In genomic region chr3:37221407-37221806, GRCh38 we compare ENCODE assay signal across 2 cellular contexts.
A peak's percentile ranks its signal among the peaks of the same experiment; 100 is the strongest.
TF ChIP-seq lines count a peak whose summit lies in the region.

No MANE protein-coding gene starts in this region.

TF ChIP-seq in HCT116, 20 proteins besides CTCF, POLR2A, EP300 and RAD21 (continued from another document):
- TF ChIP-seq, protein P1, sequence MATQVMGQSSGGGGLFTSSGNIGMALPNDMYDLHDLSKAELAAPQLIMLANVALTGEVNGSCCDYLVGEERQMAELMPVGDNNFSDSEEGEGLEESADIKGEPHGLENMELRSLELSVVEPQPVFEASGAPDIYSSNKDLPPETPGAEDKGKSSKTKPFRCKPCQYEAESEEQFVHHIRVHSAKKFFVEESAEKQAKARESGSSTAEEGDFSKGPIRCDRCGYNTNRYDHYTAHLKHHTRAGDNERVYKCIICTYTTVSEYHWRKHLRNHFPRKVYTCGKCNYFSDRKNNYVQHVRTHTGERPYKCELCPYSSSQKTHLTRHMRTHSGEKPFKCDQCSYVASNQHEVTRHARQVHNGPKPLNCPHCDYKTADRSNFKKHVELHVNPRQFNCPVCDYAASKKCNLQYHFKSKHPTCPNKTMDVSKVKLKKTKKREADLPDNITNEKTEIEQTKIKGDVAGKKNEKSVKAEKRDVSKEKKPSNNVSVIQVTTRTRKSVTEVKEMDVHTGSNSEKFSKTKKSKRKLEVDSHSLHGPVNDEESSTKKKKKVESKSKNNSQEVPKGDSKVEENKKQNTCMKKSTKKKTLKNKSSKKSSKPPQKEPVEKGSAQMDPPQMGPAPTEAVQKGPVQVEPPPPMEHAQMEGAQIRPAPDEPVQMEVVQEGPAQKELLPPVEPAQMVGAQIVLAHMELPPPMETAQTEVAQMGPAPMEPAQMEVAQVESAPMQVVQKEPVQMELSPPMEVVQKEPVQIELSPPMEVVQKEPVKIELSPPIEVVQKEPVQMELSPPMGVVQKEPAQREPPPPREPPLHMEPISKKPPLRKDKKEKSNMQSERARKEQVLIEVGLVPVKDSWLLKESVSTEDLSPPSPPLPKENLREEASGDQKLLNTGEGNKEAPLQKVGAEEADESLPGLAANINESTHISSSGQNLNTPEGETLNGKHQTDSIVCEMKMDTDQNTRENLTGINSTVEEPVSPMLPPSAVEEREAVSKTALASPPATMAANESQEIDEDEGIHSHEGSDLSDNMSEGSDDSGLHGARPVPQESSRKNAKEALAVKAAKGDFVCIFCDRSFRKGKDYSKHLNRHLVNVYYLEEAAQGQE (IDR thresholded peaks at IDR 0.05; ENCODE audit: low read depth), result no peak
- TF ChIP-seq SRF (IDR thresholded peaks at IDR 0.05; ENCODE audit: low read depth), result peak; percentile 13; the same call in 1 of the 2 replicates
- no peak for TF ChIP-seq EZH2 (IDR thresholded peaks at IDR 0.05)
- TF ChIP-seq FOSL1 (IDR thresholded peaks at IDR 0.05; ENCODE audit: low read depth), result peak; percentile 76
- no peak for TF ChIP-seq ELF1 (IDR thresholded peaks at IDR 0.05; ENCODE audit: borderline replicate concordance, low read depth)
- TF ChIP-seq, protein P2, sequence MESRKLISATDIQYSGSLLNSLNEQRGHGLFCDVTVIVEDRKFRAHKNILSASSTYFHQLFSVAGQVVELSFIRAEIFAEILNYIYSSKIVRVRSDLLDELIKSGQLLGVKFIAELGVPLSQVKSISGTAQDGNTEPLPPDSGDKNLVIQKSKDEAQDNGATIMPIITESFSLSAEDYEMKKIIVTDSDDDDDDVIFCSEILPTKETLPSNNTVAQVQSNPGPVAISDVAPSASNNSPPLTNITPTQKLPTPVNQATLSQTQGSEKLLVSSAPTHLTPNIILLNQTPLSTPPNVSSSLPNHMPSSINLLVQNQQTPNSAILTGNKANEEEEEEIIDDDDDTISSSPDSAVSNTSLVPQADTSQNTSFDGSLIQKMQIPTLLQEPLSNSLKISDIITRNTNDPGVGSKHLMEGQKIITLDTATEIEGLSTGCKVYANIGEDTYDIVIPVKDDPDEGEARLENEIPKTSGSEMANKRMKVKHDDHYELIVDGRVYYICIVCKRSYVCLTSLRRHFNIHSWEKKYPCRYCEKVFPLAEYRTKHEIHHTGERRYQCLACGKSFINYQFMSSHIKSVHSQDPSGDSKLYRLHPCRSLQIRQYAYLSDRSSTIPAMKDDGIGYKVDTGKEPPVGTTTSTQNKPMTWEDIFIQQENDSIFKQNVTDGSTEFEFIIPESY (IDR thresholded peaks at IDR 0.05; ENCODE audit: extremely low read depth, insufficient replicate concordance, low read length), result no peak
- TF ChIP-seq ZNF274 (IDR thresholded peaks at IDR 0.05; ENCODE audit: low read depth, low read length), result no peak
- TF ChIP-seq EGR1 (IDR thresholded peaks at IDR 0.05; ENCODE audit: low read depth), result no peak
- TF ChIP-seq YY1 (IDR thresholded peaks at IDR 0.05; ENCODE audit: extremely low read depth, insufficient replicate concordance, low read depth, low read length), result peak; percentile 27
- TF ChIP-seq, protein P3, sequence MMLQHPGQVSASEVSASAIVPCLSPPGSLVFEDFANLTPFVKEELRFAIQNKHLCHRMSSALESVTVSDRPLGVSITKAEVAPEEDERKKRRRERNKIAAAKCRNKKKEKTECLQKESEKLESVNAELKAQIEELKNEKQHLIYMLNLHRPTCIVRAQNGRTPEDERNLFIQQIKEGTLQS (IDR thresholded peaks at IDR 0.05), result no peak
- TF ChIP-seq CEBPB (IDR thresholded peaks at IDR 0.05; ENCODE audit: low read depth), result peak; percentile 33; the same call in 1 of the 2 replicates

TF ChIP-seq in GM23338, 12 proteins besides CTCF, POLR2A, EP300 and RAD21 (continued from another document):
- TF ChIP-seq STAT1 (IDR thresholded peaks at IDR 0.05; ENCODE audit: unreplicated experiment), result no peak
- TF ChIP-seq JUNB (IDR thresholded peaks at IDR 0.05; ENCODE audit: unreplicated experiment), result no peak
- no peak for TF ChIP-seq NANOG (IDR thresholded peaks at IDR 0.05; ENCODE audit: borderline replicate concordance)
- TF ChIP-seq CREB1 (CRISPR knock-in tag; IDR thresholded peaks at IDR 0.05; ENCODE audit: low read depth), result no peak
- TF ChIP-seq ZNF331 (CRISPR knock-in tag; IDR thresholded peaks at IDR 0.05; ENCODE audit: low read depth), result no peak
- TF ChIP-seq, protein P4, sequence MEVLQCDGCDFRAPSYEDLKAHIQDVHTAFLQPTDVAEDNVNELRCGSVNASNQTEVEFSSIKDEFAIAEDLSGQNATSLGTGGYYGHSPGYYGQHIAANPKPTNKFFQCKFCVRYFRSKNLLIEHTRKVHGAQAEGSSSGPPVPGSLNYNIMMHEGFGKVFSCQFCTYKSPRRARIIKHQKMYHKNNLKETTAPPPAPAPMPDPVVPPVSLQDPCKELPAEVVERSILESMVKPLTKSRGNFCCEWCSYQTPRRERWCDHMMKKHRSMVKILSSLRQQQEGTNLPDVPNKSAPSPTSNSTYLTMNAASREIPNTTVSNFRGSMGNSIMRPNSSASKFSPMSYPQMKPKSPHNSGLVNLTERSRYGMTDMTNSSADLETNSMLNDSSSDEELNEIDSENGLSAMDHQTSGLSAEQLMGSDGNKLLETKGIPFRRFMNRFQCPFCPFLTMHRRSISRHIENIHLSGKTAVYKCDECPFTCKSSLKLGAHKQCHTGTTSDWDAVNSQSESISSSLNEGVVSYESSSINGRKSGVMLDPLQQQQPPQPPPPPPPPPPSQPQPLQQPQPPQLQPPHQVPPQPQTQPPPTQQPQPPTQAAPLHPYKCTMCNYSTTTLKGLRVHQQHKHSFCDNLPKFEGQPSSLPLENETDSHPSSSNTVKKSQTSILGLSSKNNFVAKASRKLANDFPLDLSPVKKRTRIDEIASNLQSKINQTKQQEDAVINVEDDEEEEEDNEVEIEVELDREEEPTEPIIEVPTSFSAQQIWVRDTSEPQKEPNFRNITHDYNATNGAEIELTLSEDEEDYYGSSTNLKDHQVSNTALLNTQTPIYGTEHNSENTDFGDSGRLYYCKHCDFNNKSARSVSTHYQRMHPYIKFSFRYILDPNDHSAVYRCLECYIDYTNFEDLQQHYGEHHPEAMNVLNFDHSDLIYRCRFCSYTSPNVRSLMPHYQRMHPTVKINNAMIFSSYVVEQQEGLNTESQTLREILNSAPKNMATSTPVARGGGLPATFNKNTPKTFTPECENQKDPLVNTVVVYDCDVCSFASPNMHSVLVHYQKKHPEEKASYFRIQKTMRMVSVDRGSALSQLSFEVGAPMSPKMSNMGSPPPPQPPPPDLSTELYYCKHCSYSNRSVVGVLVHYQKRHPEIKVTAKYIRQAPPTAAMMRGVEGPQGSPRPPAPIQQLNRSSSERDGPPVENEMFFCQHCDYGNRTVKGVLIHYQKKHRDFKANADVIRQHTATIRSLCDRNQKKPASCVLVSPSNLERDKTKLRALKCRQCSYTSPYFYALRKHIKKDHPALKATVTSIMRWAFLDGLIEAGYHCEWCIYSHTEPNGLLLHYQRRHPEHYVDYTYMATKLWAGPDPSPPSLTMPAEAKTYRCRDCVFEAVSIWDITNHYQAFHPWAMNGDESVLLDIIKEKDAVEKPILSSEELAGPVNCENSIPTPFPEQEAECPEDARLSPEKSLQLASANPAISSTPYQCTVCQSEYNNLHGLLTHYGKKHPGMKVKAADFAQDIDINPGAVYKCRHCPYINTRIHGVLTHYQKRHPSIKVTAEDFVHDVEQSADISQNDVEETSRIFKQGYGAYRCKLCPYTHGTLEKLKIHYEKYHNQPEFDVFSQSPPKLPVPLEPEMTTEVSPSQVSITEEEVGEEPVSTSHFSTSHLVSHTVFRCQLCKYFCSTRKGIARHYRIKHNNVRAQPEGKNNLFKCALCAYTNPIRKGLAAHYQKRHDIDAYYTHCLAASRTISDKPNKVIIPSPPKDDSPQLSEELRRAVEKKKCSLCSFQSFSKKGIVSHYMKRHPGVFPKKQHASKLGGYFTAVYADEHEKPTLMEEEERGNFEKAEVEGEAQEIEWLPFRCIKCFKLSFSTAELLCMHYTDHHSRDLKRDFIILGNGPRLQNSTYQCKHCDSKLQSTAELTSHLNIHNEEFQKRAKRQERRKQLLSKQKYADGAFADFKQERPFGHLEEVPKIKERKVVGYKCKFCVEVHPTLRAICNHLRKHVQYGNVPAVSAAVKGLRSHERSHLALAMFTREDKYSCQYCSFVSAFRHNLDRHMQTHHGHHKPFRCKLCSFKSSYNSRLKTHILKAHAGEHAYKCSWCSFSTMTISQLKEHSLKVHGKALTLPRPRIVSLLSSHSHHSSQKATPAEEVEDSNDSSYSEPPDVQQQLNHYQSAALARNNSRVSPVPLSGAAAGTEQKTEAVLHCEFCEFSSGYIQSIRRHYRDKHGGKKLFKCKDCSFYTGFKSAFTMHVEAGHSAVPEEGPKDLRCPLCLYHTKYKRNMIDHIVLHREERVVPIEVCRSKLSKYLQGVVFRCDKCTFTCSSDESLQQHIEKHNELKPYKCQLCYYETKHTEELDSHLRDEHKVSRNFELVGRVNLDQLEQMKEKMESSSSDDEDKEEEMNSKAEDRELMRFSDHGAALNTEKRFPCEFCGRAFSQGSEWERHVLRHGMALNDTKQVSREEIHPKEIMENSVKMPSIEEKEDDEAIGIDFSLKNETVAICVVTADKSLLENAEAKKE (CRISPR knock-in tag; IDR thresholded peaks at IDR 0.05), result no peak
- no peak for TF ChIP-seq POLR2AphosphoS5 (IDR thresholded peaks at IDR 0.05; ENCODE audit: low read depth)
TF ChIP-seq in GM23338: peak in this region for 0.
